ENCODE assay signal across 8 cellular contexts in the genomic region with DNA sequence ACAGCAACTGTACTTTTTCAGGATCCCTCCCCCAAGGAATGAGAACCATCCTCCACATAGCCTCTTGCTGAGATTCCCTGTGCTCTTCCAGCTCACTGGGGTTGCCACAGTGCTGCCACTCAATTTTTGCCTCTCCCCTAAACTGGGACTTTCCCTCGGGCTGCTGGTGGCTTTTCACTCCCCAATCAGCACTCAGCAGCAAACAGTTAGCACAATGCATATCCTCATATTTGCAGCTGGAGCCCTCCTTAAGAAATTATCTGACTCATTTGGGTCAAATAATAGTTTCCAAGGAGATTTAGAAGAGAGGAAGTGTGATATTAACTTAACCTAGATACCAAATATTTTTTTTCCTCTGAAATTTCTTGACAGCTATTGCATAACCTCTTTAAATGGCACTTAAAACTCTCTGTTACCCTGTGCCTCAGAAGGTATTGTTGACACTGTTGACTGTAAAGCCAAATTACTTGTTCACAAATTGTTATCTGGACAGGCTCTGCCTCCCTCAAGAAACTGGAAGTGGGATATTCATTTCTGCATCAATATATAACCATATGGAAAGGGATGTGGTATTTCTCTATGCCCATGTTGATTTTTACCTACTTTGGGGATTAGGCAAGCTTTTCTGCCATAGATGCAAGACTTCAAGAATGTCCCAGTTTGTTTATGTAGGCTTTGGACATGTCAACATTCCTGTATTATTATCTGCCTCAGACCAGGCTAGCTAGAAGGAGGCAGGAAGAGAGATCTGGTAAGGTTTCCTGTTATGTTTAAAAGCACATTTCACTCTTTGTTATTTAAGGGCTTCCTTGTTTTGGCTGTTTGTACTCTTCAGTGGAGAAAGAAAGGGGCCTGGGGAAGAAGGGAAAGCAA. TPM values are rescaled to one million over a fixed set of nuclear protein-coding genes. Genes with fewer than 3 reads are reported as not detected.
DNase-seq lines count a peak whose midpoint lies in the region; ATAC-seq and TF ChIP-seq lines count a peak whose summit lies in the region.

No MANE protein-coding gene starts in this region.

- no peak for TF ChIP-seq POLR2A in gastroesophageal sphincter (IDR thresholded peaks at IDR 0.05)

- H3K4me1 ChIP-seq in gastroesophageal sphincter, result peaks cover 14 to 57% (median 19%) of the 10 kb centered on the region in 3 donors

- no peaks in the 10 kb centered on the region for H3K27me3 ChIP-seq in gastroesophageal sphincter

- intact Hi-C loops in Right ventricle myocardium inferior (cut with DNase I) (no loop called here), cardiac septum (cut with DNase I) (no loop called here)

- no peak for TF ChIP-seq CTCF in gastroesophageal sphincter (IDR thresholded peaks at IDR 0.05)

- WGBS in gastroesophageal sphincter (ENCODE audit: low coverage in 1 of 2), 2 donors, result 20 to 57% methylated on average over 1 of the region's 1 CpG

- no peaks in the 10 kb centered on the region for H3K9me3 ChIP-seq in gastroesophageal sphincter

- H3K27ac ChIP-seq in gastroesophageal sphincter, result peak overlapping the region in 3 of 4 donors; percentile 21 to 61 (median 52)

- no peak for DNase-seq in Right ventricle myocardium inferior (ENCODE audit: missing footprints)
- no peak for DNase-seq in cardiac septum (ENCODE audit: low spot score)
- DNase-seq in activated CD4-positive, alpha-beta T cell treated with anti-CD3 and anti-CD28 coated beads for 48 hours, result peak; percentile 32
- DNase-seq in stimulated activated CD4-positive, alpha-beta T cell treated with anti-CD3 and anti-CD28 coated beads, Interleukin-4, amount 100 ng/mL, for 24 hours, result peak; percentile 32
- DNase-seq in NCI-H748 treated with DMSO at 0.1 percent for 48 hours (lab: John Stamatoyannopoulos, UW), result no peak
- no peak for DNase-seq in cortex of kidney (lab: John Stamatoyannopoulos, UW)

- no peak overlapping the region for H3K4me3 ChIP-seq in gastroesophageal sphincter

- H3K36me3 ChIP-seq in gastroesophageal sphincter, result peaks cover 0 to 15% of the 10 kb centered on the region in 2 donors

- ATAC-seq in Right ventricle myocardium inferior (peak; percentile 74), HG03342 (IDR thresholded peaks at IDR 0.05; ENCODE audit: unreplicated experiment) (peak; percentile 80), gastroesophageal sphincter (peak; percentile 80)

- TF ChIP-seq EP300 in gastroesophageal sphincter (IDR thresholded peaks at IDR 0.05), result no peak

RNA-seq across cellular contexts. Expression of a gene that starts 58.0 kb away (rescaled TPM):
- 32.9 TPM for total RNA-seq in Right ventricle myocardium inferior
- 41.5 TPM for total RNA-seq in cardiac septum
- total RNA-seq in gastroesophageal sphincter, result 100 to 1,000 TPM in 2 of 4 donors, 10 to 100 TPM in 2; 65.1 to 192 (median 97.8) TPM

Comparison
In these comparisons a context has a peak if more than half of its experiments do, and no peak if none do; other contexts are left out.
1. DNase-seq: peak in activated CD4-positive, alpha-beta T cell treated with anti-CD3 and anti-CD28 coated beads for 48 hours (single experiment) and stimulated activated CD4-positive, alpha-beta T cell treated with anti-CD3 and anti-CD28 coated beads, Interleukin-4, amount 100 ng/mL, for 24 hours (single experiment); none in Right ventricle myocardium inferior (single experiment), cardiac septum (single experiment), NCI-H748 treated with DMSO at 0.1 percent for 48 hours (single experiment) and cortex of kidney (single experiment).
2. Peak in every context shown above with its lines, with median percentiles within 50 percentile points of each other: ATAC-seq.